12 cellular contexts compared by ENCODE assay signal in genomic region chr11:124311677-124312076, GRCh38. TPM values are rescaled to one million over a fixed set of nuclear protein-coding genes. Genes with fewer than 3 reads are reported as not detected.
"Had no signal": no experiment of that assay in that cellular context is flagged by ENCODE, and none has a peak within 500 bp of the region (broad histone marks: within the 10 kb centered on the region; RNA-seq: fewer than 3 reads in every experiment).

No MANE protein-coding gene starts in this region.

- H3K36me3 ChIP-seq: HAP-1 had no signal

- ATAC-seq: GM23338, HCT116 had no signal

- H3K4me1 ChIP-seq: HAP-1 had no signal

- H2AFZ ChIP-seq: GM23338 had no signal

- H3K4me3 ChIP-seq: GM23338, HAP-1 had no signal

- H3K9me3 ChIP-seq: HAP-1 had no signal

- H3K4me2 ChIP-seq: GM23338, KMS-11 had no signal

- FAIRE-seq: HTR-8/SVneo had no signal

- DNase-seq: H7, HFFc6, Karpas-422, KBM-7 had no signal

- H3K9ac ChIP-seq: KMS-11 had no signal

- H3K27ac ChIP-seq: KMS-11 had no signal

RNA-seq across cellular contexts. Expression of gene OR8D1, which starts 2.1 kb away (rescaled TPM):
- total RNA-seq: GM23338, H4, H7, HFFc6, HT-29, LHCN-M2 had no signal
- polyA plus RNA-seq: GM23338 had no signal

RNA-seq across cellular contexts. Expression of gene OR8D2, which starts 8.3 kb away (rescaled TPM):
- total RNA-seq: GM23338, H4, H7, HFFc6, HT-29, LHCN-M2 had no signal
- polyA plus RNA-seq: GM23338 had no signal

RNA-seq across cellular contexts. Expression of gene OR8G5, which starts 55.5 kb away (rescaled TPM):
- total RNA-seq: GM23338, H4, H7, HFFc6, HT-29, LHCN-M2 had no signal
- polyA plus RNA-seq: GM23338 had no signal
